ENCODE assay signal across 38 cellular contexts in the genomic region with DNA sequence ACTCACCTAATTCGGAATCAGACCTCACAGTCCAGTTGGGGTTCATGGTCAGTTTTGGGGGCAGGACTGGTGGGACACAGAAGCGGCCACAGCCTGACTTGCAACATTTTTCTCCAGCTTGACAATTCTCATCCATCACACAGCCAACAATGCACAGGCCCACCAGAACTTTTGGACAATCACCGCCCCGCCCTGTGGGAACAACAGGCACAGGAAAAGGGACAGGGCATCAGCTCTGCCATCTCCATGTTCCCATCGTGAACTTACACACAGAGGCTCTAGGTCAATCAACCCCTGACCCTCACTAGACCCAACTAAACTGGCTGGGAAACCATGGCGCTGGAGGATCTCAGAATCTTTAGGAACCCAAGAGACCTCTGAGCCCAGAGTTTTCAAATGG. TPM values are rescaled to one million over a fixed set of nuclear protein-coding genes. Genes with fewer than 3 reads are reported as not detected.
"Had no signal": no experiment of that assay in that cellular context is flagged by ENCODE, and none has a peak within 500 bp of the region (broad histone marks: within the 10 kb centered on the region; RNA-seq: fewer than 3 reads in every experiment).

No MANE protein-coding gene starts in this region.

- H3K27me3 ChIP-seq: dorsolateral prefrontal cortex, esophagus muscularis mucosa, foreskin keratinocyte, gastroesophageal sphincter, neural progenitor cell, right atrium auricular region, stomach, testis, tibial artery had no signal

- H3K4me2 ChIP-seq: neural progenitor cell, smooth muscle cell had no signal

- H3K9me3 ChIP-seq: esophagus muscularis mucosa, gastroesophageal sphincter, heart right ventricle, lower lobe of right lung, mucosa of descending colon, prostate gland, right atrium auricular region, stomach, testis, tibial artery had no signal

- ATAC-seq: foreskin keratinocyte; gastroesophageal sphincter; heart right ventricle; left ventricle myocardium superior; lower lobe of right lung; naive thymus-derived CD4-positive, alpha-beta T cell; sciatic nerve had no signal

- H3K4me1 ChIP-seq: prostate gland had no signal

- H3K36me3 ChIP-seq: esophagus muscularis mucosa, gastroesophageal sphincter, heart right ventricle, lower lobe of right lung, neural progenitor cell, prostate gland, right atrium auricular region, stomach, tibial artery had no signal

- H3K4me3 ChIP-seq: dorsolateral prefrontal cortex, esophagus muscularis mucosa, gastroesophageal sphincter, heart right ventricle, lower lobe of right lung, mucosa of descending colon, neural progenitor cell, prostate gland, right atrium auricular region, smooth muscle cell, stomach, testis, tibial artery had no signal

- H3K27ac Mint-ChIP-seq: mesothelial cell of epicardium; naive thymus-derived CD4-positive, alpha-beta T cell; nephron; neural progenitor cell; stimulated activated effector memory CD8-positive, alpha-beta T cell treated with anti-CD3 and anti-CD28 coated beads, Interleukin-12 subunit alpha, Interleukin-12 subunit beta, amount 100 ng/mL, for 72 hours had no signal

- H3K27ac ChIP-seq: dorsolateral prefrontal cortex, epithelial cell of prostate, esophagus muscularis mucosa, foreskin keratinocyte, gastroesophageal sphincter, heart right ventricle, lower lobe of right lung, neural progenitor cell, prostate gland, right atrium auricular region, stomach, testis, tibial artery had no signal

- H2AFZ ChIP-seq: neural progenitor cell had no signal

- H3K9me3 Mint-ChIP-seq: immature natural killer cell; mesothelial cell of epicardium; naive thymus-derived CD4-positive, alpha-beta T cell; nephron; neural progenitor cell; stimulated activated effector memory CD8-positive, alpha-beta T cell treated with anti-CD3 and anti-CD28 coated beads, Interleukin-12 subunit alpha, Interleukin-12 subunit beta, amount 100 ng/mL, for 72 hours had no signal

- H3K36me3 Mint-ChIP-seq: immature natural killer cell; mesothelial cell of epicardium; naive thymus-derived CD4-positive, alpha-beta T cell; neural progenitor cell; stimulated activated effector memory CD8-positive, alpha-beta T cell treated with anti-CD3 and anti-CD28 coated beads, Interleukin-12 subunit alpha, Interleukin-12 subunit beta, amount 100 ng/mL, for 72 hours had no signal

- H3K4me1 Mint-ChIP-seq: immature natural killer cell; stimulated activated effector memory CD8-positive, alpha-beta T cell treated with anti-CD3 and anti-CD28 coated beads, Interleukin-12 subunit alpha, Interleukin-12 subunit beta, amount 100 ng/mL, for 72 hours had no signal

- H3K4me3 Mint-ChIP-seq: immature natural killer cell; mesothelial cell of epicardium; naive thymus-derived CD4-positive, alpha-beta T cell; nephron; neural progenitor cell; stimulated activated effector memory CD8-positive, alpha-beta T cell treated with anti-CD3 and anti-CD28 coated beads, Interleukin-12 subunit alpha, Interleukin-12 subunit beta, amount 100 ng/mL, for 72 hours had no signal

- DNase-seq: caudate nucleus; cerebellar nuclear complex; dorsolateral prefrontal cortex; effector CD4-positive, alpha-beta T cell; foreskin keratinocyte; heart right ventricle; hypothalamus; immature natural killer cell; islet precursor cell; kidney glomerular epithelial cell; left ventricle myocardium superior; lower lobe of right lung; naive thymus-derived CD4-positive, alpha-beta T cell; nucleus accumbens; stimulated activated CD4-positive, alpha-beta T cell treated with anti-CD3 and anti-CD28 coated beads, Interleukin-12 subunit alpha, Interleukin-12 subunit beta, amount 100 ng/mL, for 4 hours; stimulated activated CD4-positive, alpha-beta T cell treated with anti-CD3 and anti-CD28 coated beads, Interleukin-1b, Interleukin-23, amount 100 ng/mL, for 48 hours; stimulated activated CD4-positive, alpha-beta T cell treated with anti-CD3 and anti-CD28 coated beads, Interleukin-4, amount 100 ng/mL, for 24 hours; stimulated activated naive CD4-positive, alpha-beta T cell treated with Interleukin-2 at 50 U/mL for 16 hours; stomach; testis; tibial artery had no signal

- H3K9ac ChIP-seq: neural progenitor cell had no signal

RNA-seq across cellular contexts. Expression of a gene that starts 16.3 kb away (rescaled TPM):
- total RNA-seq: left ventricle myocardium superior; mesothelial cell of epicardium; naive thymus-derived CD4-positive, alpha-beta T cell; osteocyte; smooth muscle cell; subcutaneous adipose tissue had no signal
- polyA plus RNA-seq: immature natural killer cell; naive thymus-derived CD4-positive, alpha-beta T cell had no signal

RNA-seq across cellular contexts. Expression of a gene that starts 37.0 kb away (rescaled TPM):
- polyA plus RNA-seq: naive thymus-derived CD4-positive, alpha-beta T cell had no signal

RNA-seq across cellular contexts. Expression of a gene that starts 51.7 kb away (rescaled TPM):
- total RNA-seq: foreskin keratinocyte, left ventricle myocardium superior, lower lobe of right lung had no signal
- polyA plus RNA-seq: naive thymus-derived CD4-positive, alpha-beta T cell had no signal

RNA-seq across cellular contexts. Expression of a gene that starts 53.3 kb away (rescaled TPM):
- total RNA-seq: dorsolateral prefrontal cortex; esophagus muscularis mucosa; fibroblast of lung; foreskin keratinocyte; gastroesophageal sphincter; heart right ventricle; left colon; left ventricle myocardium superior; lower lobe of right lung; mesothelial cell of epicardium; mucosa of descending colon; naive thymus-derived CD4-positive, alpha-beta T cell; osteocyte; prostate gland; right atrium auricular region; sciatic nerve; smooth muscle cell; stomach; subcutaneous adipose tissue; testis; ureter had no signal
- polyA plus RNA-seq: fibroblast of lung; foreskin keratinocyte; heart right ventricle; immature natural killer cell; naive thymus-derived CD4-positive, alpha-beta T cell; smooth muscle cell; stomach had no signal
